Comparison of ENCODE assay signal across 22 cellular contexts in genomic region chr4:39497909-39498723, GRCh38. TPM values are rescaled to one million over a fixed set of nuclear protein-coding genes. Genes with fewer than 3 reads are reported as not detected.
DNase-seq lines count a peak whose midpoint lies in the region; ATAC-seq and TF ChIP-seq lines count a peak whose summit lies in the region.
"Had no signal": no experiment of that assay in that cellular context is flagged by ENCODE, and none has a peak within 500 bp of the region (broad histone marks: within the 10 kb centered on the region; RNA-seq: fewer than 3 reads in every experiment).

No MANE protein-coding gene starts in this region.

- no peaks in the 10 kb centered on the region for H3K79me2 ChIP-seq in GM23338 (replicated peaks; ENCODE audit: insufficient read depth)
- H3K79me2 ChIP-seq in mammary epithelial cell (ENCODE audit: insufficient read depth, low read length): no peaks in the 10 kb centered on the region

- CTCF ChIA-PET in mammary epithelial cell (lab: Charles Lee; ENCODE audit: low non-redundant PET): interaction anchor here (0.7 kb wide), 1 partner anchor 1394 kb away, joined by 3 read pairs; no protein-coding TSS in a partner anchor

- no peaks in the 10 kb centered on the region for H3K27me3 Mint-ChIP-seq in GM23338 (ENCODE audit: insufficient read depth, low read depth, poor library complexity)
- H3K27me3 Mint-ChIP-seq in chondrocyte (ENCODE audit: low read depth): no peaks in the 10 kb centered on the region
- no peaks in the 10 kb centered on the region for H3K27me3 Mint-ChIP-seq in endothelial cell (ENCODE audit: unreplicated experiment)
- H3K27me3 Mint-ChIP-seq: CD8-positive, alpha-beta memory T cell had no signal

- 93% methylated on average over 1 of the region's 1 CpG for WGBS in right lobe of liver (ENCODE audit: insufficient coverage, low coverage, low lambda C conversion rate, missing lambda C conversion rate)
- 56% methylated on average over 1 of the region's 1 CpG for WGBS in mammary epithelial cell (ENCODE audit: low coverage, missing lambda C conversion rate)

- no peak overlapping the region for H3K4me2 ChIP-seq in GM23338
- no peak overlapping the region for H3K4me2 ChIP-seq in mammary epithelial cell (ENCODE audit: insufficient read depth, low read depth, low read length)

- TF ChIP-seq CTCF in GM23338 (conservative IDR thresholded peaks at IDR 0.05; ENCODE audit: low read depth in 2 of 2) (no peak), chondrocyte (IDR thresholded peaks at IDR 0.05) (no peak), right lobe of liver (IDR thresholded peaks at IDR 0.05) (no peak), endothelial cell (IDR thresholded peaks at IDR 0.05; ENCODE audit: unreplicated experiment) (no peak), mammary epithelial cell (conservative IDR thresholded peaks at IDR 0.05 in 1 of 2, IDR thresholded peaks at IDR 0.05 in 1 of 2; ENCODE audit: extremely low read depth in 1 of 2, insufficient read depth in 1 of 2, low read depth in 1 of 2, low read length in 2 of 2) (no peak)

- H3K27ac Mint-ChIP-seq in GM23338 (0 out of 2 replicates have a peak overlapping the region, but pooled peaks have one; percentile 14), chondrocyte (ENCODE audit: unreplicated experiment) (peak overlapping the region; percentile 36), endothelial cell (ENCODE audit: unreplicated experiment) (no peak overlapping the region)

- peak overlapping the region; percentile 41; the same call in 1 of the 2 replicates for H3K27ac ChIP-seq in GM23338 (ENCODE audit: low read depth)
- H3K27ac ChIP-seq in right lobe of liver: peak overlapping the region in 1 of 3 donors; percentile 31
- no peak overlapping the region for H3K27ac ChIP-seq in SJCRH30
- H3K27ac ChIP-seq in mammary epithelial cell (ENCODE audit: insufficient read depth, low read depth, low read length): no peak overlapping the region
- H3K27ac ChIP-seq: C4-2B had no signal

- dilution Hi-C loops in mammary epithelial cell (cut with HindIII; ENCODE audit: low sequenced_read_pairs): no loop called here

- H3K4me3 ChIP-seq in GM23338 (no peak overlapping the region), right lobe of liver (no peak overlapping the region), SJCRH30 (no peak overlapping the region), mammary epithelial cell (replicated peaks in 1 of 3; ENCODE audit: insufficient read depth in 1 of 3, low read depth in 2 of 3, low read length in 3 of 3) (no peak overlapping the region)

- H3F3A ChIP-seq in GM23338 (replicated peaks; ENCODE audit: low read depth): peaks cover 5% of the 10 kb centered on the region; the same call in 1 of the 2 replicates

- H3K9me2 ChIP-seq in GM23338 (ENCODE audit: insufficient read depth): no peaks in the 10 kb centered on the region

- no peak overlapping the region for H3K9ac ChIP-seq in mammary epithelial cell (ENCODE audit: insufficient read depth, low read length)

- peak; percentile 1 for DNase-seq in NCI-H82 (lab: John Stamatoyannopoulos, UW)
- DNase-seq in NCI-H82 treated with DMSO at 0.1 percent for 48 hours (lab: John Stamatoyannopoulos, UW; ENCODE audit: unreplicated experiment): no peak
- DNase-seq in GM23338 (ENCODE audit: low spot score): no peak
- no peak for DNase-seq in chondrocyte (ENCODE audit: low spot score)
- DNase-seq in right lobe of liver: no peak
- DNase-seq in endothelial cell (ENCODE audit: low spot score): no peak
- DNase-seq in SJCRH30: no peak
- DNase-seq in mammary epithelial cell: no peak
- DNase-seq: 8988T; CD8-positive, alpha-beta memory T cell; DMS53; EL; GF-D8; MM.1S; NCI-H1048; NCI-H1417 treated with DMSO at 0.1 percent for 48 hours; NCI-H187; NCI-H2227 treated with DMSO at 0.1 percent for 48 hours; NCI-H510A; NK-92 treated with Interleukin-12 subunit alpha and Interleukin-12 subunit beta, amount 100 ng/mL, for 24 hours had no signal

- H3K4me3 Mint-ChIP-seq in GM23338: no peak overlapping the region
- no peak overlapping the region for H3K4me3 Mint-ChIP-seq in chondrocyte (ENCODE audit: unreplicated experiment)
- no peak overlapping the region for H3K4me3 Mint-ChIP-seq in endothelial cell (ENCODE audit: unreplicated experiment)
- H3K4me3 Mint-ChIP-seq: CD8-positive, alpha-beta memory T cell had no signal

- H3K36me3 ChIP-seq in GM23338 (ENCODE audit: insufficient read depth): peaks cover 13% of the 10 kb centered on the region
- peaks cover 0 to 48% (median 18%) of the 10 kb centered on the region in 4 donors for H3K36me3 ChIP-seq in right lobe of liver
- peaks cover 36% of the 10 kb centered on the region for H3K36me3 ChIP-seq in SJCRH30
- peaks cover 16% of the 10 kb centered on the region for H3K36me3 ChIP-seq in mammary epithelial cell (ENCODE audit: insufficient read depth, low read length)

- BruUV-seq in mammary epithelial cell (replicated peaks; lab: Mats Ljungman, UMichigan): no TSS peak

- H3K27me3 ChIP-seq in GM23338 (ENCODE audit: insufficient read depth) (no peaks in the 10 kb centered on the region), right lobe of liver (no peaks in the 10 kb centered on the region), SJCRH30 (no peaks in the 10 kb centered on the region), mammary epithelial cell (ENCODE audit: insufficient read depth, low read length) (no peaks in the 10 kb centered on the region)

- H4K20me1 ChIP-seq in GM23338 (replicated peaks; ENCODE audit: insufficient read depth) (no peaks in the 10 kb centered on the region), mammary epithelial cell (ENCODE audit: insufficient read depth, low read length) (no peaks in the 10 kb centered on the region)

- H3K36me3 Mint-ChIP-seq in GM23338 (ENCODE audit: low read depth): peaks cover 41% of the 10 kb centered on the region
- peaks cover 14% of the 10 kb centered on the region for H3K36me3 Mint-ChIP-seq in chondrocyte (ENCODE audit: low read depth)
- H3K36me3 Mint-ChIP-seq in endothelial cell (ENCODE audit: low read depth, unreplicated experiment): peaks cover 14% of the 10 kb centered on the region

- H3K4me1 ChIP-seq in GM23338 (ENCODE audit: insufficient read depth): no peaks in the 10 kb centered on the region
- H3K4me1 ChIP-seq in right lobe of liver: peaks cover 0 to 39% (median 0%) of the 10 kb centered on the region in 4 donors
- H3K4me1 ChIP-seq in SJCRH30: no peaks in the 10 kb centered on the region
- H3K4me1 ChIP-seq in mammary epithelial cell (ENCODE audit: insufficient read depth, low read length): peaks cover 9% of the 10 kb centered on the region

- intact Hi-C loops in right lobe of liver (cut with DNase I) (no loop called here), mammary epithelial cell (cut with micrococcal nuclease) (no loop called here)

- H3K4me1 Mint-ChIP-seq in GM23338: no peaks in the 10 kb centered on the region; the same call in 2 of the 3 replicates
- peaks cover 40% of the 10 kb centered on the region for H3K4me1 Mint-ChIP-seq in chondrocyte (ENCODE audit: low read depth)
- H3K4me1 Mint-ChIP-seq in endothelial cell (ENCODE audit: unreplicated experiment): no peaks in the 10 kb centered on the region
- H3K4me1 Mint-ChIP-seq: CD8-positive, alpha-beta memory T cell had no signal

- in situ Hi-C loops in mammary epithelial cell (cut with MboI; ENCODE audit: low sequenced_read_pairs in 2 of 2): no loop called here

- ATAC-seq in GM23338 (no peak), right lobe of liver (no peak)
- ATAC-seq: Panc1 had no signal

- H3K9me3 ChIP-seq in right lobe of liver (no peaks in the 10 kb centered on the region), SJCRH30 (replicated peaks) (no peaks in the 10 kb centered on the region), mammary epithelial cell (replicated peaks; ENCODE audit: insufficient read depth, low read length) (no peaks in the 10 kb centered on the region)

- no peak overlapping the region for H2AFZ ChIP-seq in GM23338
- H2AFZ ChIP-seq in mammary epithelial cell (ENCODE audit: low read depth, low read length): no peak overlapping the region

- H3K9me3 Mint-ChIP-seq in GM23338: no peaks in the 10 kb centered on the region
- H3K9me3 Mint-ChIP-seq in chondrocyte (ENCODE audit: low read depth): no peaks in the 10 kb centered on the region
- H3K9me3 Mint-ChIP-seq in endothelial cell (ENCODE audit: unreplicated experiment): no peaks in the 10 kb centered on the region
- H3K9me3 Mint-ChIP-seq: CD8-positive, alpha-beta memory T cell had no signal

- peak; percentile 27 for TF ChIP-seq POLR2A in right lobe of liver (IDR thresholded peaks at IDR 0.05)

TF ChIP-seq in GM23338, 12 proteins besides CTCF, POLR2A, EP300 and RAD21 (continues in another document):
- no peak for TF ChIP-seq NANOG (IDR thresholded peaks at IDR 0.05; ENCODE audit: borderline replicate concordance)

RNA-seq across cellular contexts. Expression of gene UGDH, which starts 29.1 kb away (rescaled TPM):
- total RNA-seq in GM23338 (2014; rRNA removed; shearing (Covaris generic)): 69.8 and 81.3 TPM in 2 replicates
- polyA plus RNA-seq in GM23338 (2016; fragmentation: Nextera tagmentation; extraction: Ambion mirVana): 45.8 and 48.9 TPM in 2 replicates
- 151 to 207 TPM (median 156 TPM) in 3 replicates for total RNA-seq in chondrocyte
- 100 to 1,000 TPM; 134 to 647 (median 244) TPM for total RNA-seq in right lobe of liver
- 93.9 TPM for total RNA-seq in endothelial cell (ENCODE audit: unreplicated experiment)
- total RNA-seq in SJCRH30 (2014; rRNA removed; shearing (Covaris generic)): 67.3 and 80.3 TPM in 2 replicates
- total RNA-seq in mammary epithelial cell: 10 to 100 TPM; 46.8 to 69.0 TPM
- 33.4 TPM for polyA plus RNA-seq in mammary epithelial cell
- 27.6 TPM for polyA minus RNA-seq in mammary epithelial cell

RNA-seq across cellular contexts. Expression of gene LIAS, which starts 39.3 kb away (rescaled TPM):
- 18.7 and 28.8 TPM in 2 replicates for total RNA-seq in GM23338 (2014; rRNA removed; shearing (Covaris generic))
- 17.5 and 18.2 TPM in 2 replicates for polyA plus RNA-seq in GM23338 (2016; fragmentation: Nextera tagmentation; extraction: Ambion mirVana)
- total RNA-seq in chondrocyte: 6.5 to 8.4 TPM (median 6.8 TPM) in 3 replicates
- total RNA-seq in right lobe of liver: 10 to 100 TPM in 4 of 6 experiments, 1 to 10 TPM in 2; 7.0 to 20.4 (median 13.1) TPM
- total RNA-seq in endothelial cell (ENCODE audit: unreplicated experiment): 9.8 TPM
- total RNA-seq in SJCRH30 (2014; rRNA removed; shearing (Covaris generic)): 19.7 and 20.3 TPM in 2 replicates
- total RNA-seq in mammary epithelial cell: 10 to 100 TPM in 1 of 2 donors, 1 to 10 TPM in 1; 8.5 to 17.6 TPM
- 10.5 TPM for polyA plus RNA-seq in mammary epithelial cell
- polyA minus RNA-seq in mammary epithelial cell: not detected

RNA-seq across cellular contexts. Expression of gene RPL9, which starts 39.4 kb away (rescaled TPM):
- total RNA-seq in GM23338 (2014; rRNA removed; shearing (Covaris generic)): 4,044 and 4,699 TPM in 2 replicates
- 2,522 and 3,152 TPM in 2 replicates for polyA plus RNA-seq in GM23338 (2016; fragmentation: Nextera tagmentation; extraction: Ambion mirVana)
- total RNA-seq in chondrocyte: 809 to 831 TPM (median 822 TPM) in 3 replicates
- total RNA-seq in right lobe of liver: 1,000 to 10,000 TPM in 2 of 6 experiments, 100 to 1,000 TPM in 4; 353 to 1,546 (median 454) TPM
- 1,562 TPM for total RNA-seq in endothelial cell (ENCODE audit: unreplicated experiment)
- total RNA-seq in SJCRH30 (2014; rRNA removed; shearing (Covaris generic)): 5,399 and 5,923 TPM in 2 replicates
- total RNA-seq in mammary epithelial cell: 1,000 to 10,000 TPM in 1 of 2 donors, 100 to 1,000 TPM in 1; 524 to 1,844 TPM
- polyA plus RNA-seq in mammary epithelial cell: 1,095 TPM
- polyA minus RNA-seq in mammary epithelial cell: 202 TPM
